ENCODE assay signal across 8 cellular contexts in genomic region chr4:108512615-108513505, GRCh38.
DNase-seq lines count a peak whose midpoint lies in the region; ATAC-seq lines count a peak whose summit lies in the region.

No MANE protein-coding gene starts in this region.

- DNase-seq in NCI-H345 (lab: John Stamatoyannopoulos, UW) (peak; percentile 42), NCI-H345 treated with DMSO at 0.1 percent for 48 hours (lab: John Stamatoyannopoulos, UW; ENCODE audit: unreplicated experiment) (no peak), NCI-H748 (lab: John Stamatoyannopoulos, UW; ENCODE audit: unreplicated experiment) (peak; percentile 87), iPS-NIHi11 (ENCODE audit: low spot score) (peak; percentile 55)
- DNase-seq in activated naive CD8-positive, alpha-beta T cell treated with anti-CD3 and anti-CD28 coated beads for 36 hours = peak; percentile 49
- peak; percentile 26 to 51 for DNase-seq in stimulated activated CD4-positive, alpha-beta T cell treated with anti-CD3 and anti-CD28 coated beads, Interleukin-4, amount 100 ng/mL, for 4 hours

- H3K9me3 Mint-ChIP-seq in activated naive CD8-positive, alpha-beta T cell treated with anti-CD3 and anti-CD28 coated beads for 36 hours = peaks cover 7% of the 10 kb centered on the region

- peak overlapping the region; percentile 52 for H3K27ac Mint-ChIP-seq in activated naive CD8-positive, alpha-beta T cell treated with anti-CD3 and anti-CD28 coated beads for 36 hours

- peaks cover 3% of the 10 kb centered on the region for H3K36me3 Mint-ChIP-seq in activated naive CD8-positive, alpha-beta T cell treated with anti-CD3 and anti-CD28 coated beads for 36 hours

- H3K27me3 Mint-ChIP-seq in activated naive CD8-positive, alpha-beta T cell treated with anti-CD3 and anti-CD28 coated beads for 36 hours = no peaks in the 10 kb centered on the region

- ATAC-seq in GM18870 (IDR thresholded peaks at IDR 0.05; ENCODE audit: unreplicated experiment) (no peak), GM21381 (IDR thresholded peaks at IDR 0.05; ENCODE audit: unreplicated experiment) (no peak)

- peak overlapping the region; percentile 80 for H3K4me3 Mint-ChIP-seq in activated naive CD8-positive, alpha-beta T cell treated with anti-CD3 and anti-CD28 coated beads for 36 hours

- peaks cover 17% of the 10 kb centered on the region for H3K4me1 Mint-ChIP-seq in activated naive CD8-positive, alpha-beta T cell treated with anti-CD3 and anti-CD28 coated beads for 36 hours
